Comparison of ENCODE assay signal across 7 cellular contexts in genomic region chr2:191637182-191638078, GRCh38. TPM values are rescaled to one million over a fixed set of nuclear protein-coding genes. Genes with fewer than 3 reads are reported as not detected.
DNase-seq lines count a peak whose midpoint lies in the region; ATAC-seq, FAIRE-seq and TF ChIP-seq lines count a peak whose summit lies in the region.

No MANE protein-coding gene starts in this region.

- H3K27ac ChIP-seq in GM12878 (ENCODE audit: control insufficient read depth, insufficient read depth) (no peak overlapping the region), osteoblast (ENCODE audit: low read depth, low read length) (peak overlapping the region; percentile 99)

- H3K36me3 Mint-ChIP-seq in IgD-negative memory B cell = no peaks in the 10 kb centered on the region

- H3K9me3 Mint-ChIP-seq in IgD-negative memory B cell = no peaks in the 10 kb centered on the region

- no peak for DNase-seq in GM12878 (ENCODE audit: low read depth, low spot score)
- peak; percentile 51 for DNase-seq in osteoblast (ENCODE audit: insufficient read length, low spot score, missing footprints)
- no peak for DNase-seq in D721Med (ENCODE audit: insufficient read length, low spot score)
- DNase-seq in NCI-H524 treated with DMSO at 0.1 percent for 48 hours (lab: John Stamatoyannopoulos, UW) = no peak

- peaks cover 34% of the 10 kb centered on the region for H3K4me1 ChIP-seq in GM12878 (ENCODE audit: control insufficient read depth, insufficient read depth, low read length)
- peaks cover 46% of the 10 kb centered on the region for H3K4me1 ChIP-seq in osteoblast (ENCODE audit: insufficient read depth, low read length)

- H3K9ac ChIP-seq in GM12878 (ENCODE audit: control insufficient read depth, insufficient read depth, low read length) = no peak overlapping the region

- peaks cover 23 to 38% (median 36%) of the 10 kb centered on the region in 3 donors for H3K4me1 Mint-ChIP-seq in IgD-negative memory B cell

- SMC1A ChIA-PET in GM12878 (lab: Charles Lee; ENCODE audit: uncharacterized antibody, unreplicated experiment) = interaction anchor here (0.9 to 15.3 kb wide), 14 partner anchors 9 to 71 kb away, joined by 3 to 136 read pairs (median 8); no protein-coding TSS in a partner anchor

- H3K36me3 ChIP-seq in GM12878 (ENCODE audit: control insufficient read depth in 2 of 2, insufficient read depth in 2 of 2, low read length in 1 of 2) (no peaks in the 10 kb centered on the region), osteoblast (ENCODE audit: insufficient read depth, low read length) (no peaks in the 10 kb centered on the region)

- peak overlapping the region; percentile 34 to 72 (median 71) for H3K27ac Mint-ChIP-seq in IgD-negative memory B cell

- POLR2A ChIA-PET in GM12878 (lab: Charles Lee) = interaction anchor here (1.0 to 2.6 kb wide), 3 partner anchors 13 to 38 kb away, joined by 4 to 11 read pairs (median 11); no protein-coding TSS in a partner anchor

- WGBS in GM12878 (ENCODE audit: insufficient coverage, insufficient replicate concordance, low lambda C conversion rate, missing lambda C conversion rate) = 76% methylated on average over 6 of the region's 6 CpGs

- H3K4me2 ChIP-seq in GM12878 (ENCODE audit: control insufficient read depth, insufficient read depth) (no peak overlapping the region), osteoblast (ENCODE audit: insufficient read depth, low read length) (peak overlapping the region; percentile 43)

- intact Hi-C loops in GM12878 (cut with micrococcal nuclease; ENCODE audit: unreplicated experiment) = loop anchor here (2.0 to 5.0 kb wide), 2 partner anchors 40 to 53 kb away; partner anchors contain the start of gene NABP1

- BruUV-seq in GM12878 (replicated peaks; lab: Mats Ljungman, UMichigan) = no TSS peak

- no peaks in the 10 kb centered on the region for H3K27me3 Mint-ChIP-seq in IgD-negative memory B cell

- CTCF ChIA-PET in GM12878 (lab: Yijun Ruan, JAX) = interaction anchor here (0.7 to 1.7 kb wide), 12 partner anchors 10 to 586 kb away, joined by 3 to 7 read pairs (median 4); no protein-coding TSS in a partner anchor

- ATAC-seq in GM18502 (IDR thresholded peaks at IDR 0.05; ENCODE audit: poor library complexity, unreplicated experiment) = peak; percentile 78
- ATAC-seq in GM21723 (IDR thresholded peaks at IDR 0.05; ENCODE audit: unreplicated experiment) = peak; percentile 88
- peak; percentile 78 for ATAC-seq in GM12878

- TF ChIP-seq POLR2A in GM12878 (IDR thresholded peaks at IDR 0.05; ENCODE audit: low read depth, low read length) = no peak

- H4K20me1 ChIP-seq in GM12878 (ENCODE audit: control insufficient read depth, insufficient read depth) (no peaks in the 10 kb centered on the region), osteoblast (ENCODE audit: insufficient read depth, low read length) (no peaks in the 10 kb centered on the region)

- in situ Hi-C loops in GM12878 (cut with MboI) = no loop called here

- TF ChIP-seq EP300 in GM12878 (IDR thresholded peaks at IDR 0.05; ENCODE audit: borderline replicate concordance in 1 of 2, control insufficient read depth in 1 of 2, low read depth in 2 of 2, low read length in 2 of 2) = no peak

- FAIRE-seq in GM12878 (lab: Jason Lieb, UNC) = no peak
- no peak for FAIRE-seq in D721Med (lab: Jason Lieb, UNC)

- TF ChIP-seq CTCF in GM12878 (IDR thresholded peaks at IDR 0.05 in 2 of 3, conservative IDR thresholded peaks at IDR 0.05 in 1 of 3; ENCODE audit: control insufficient read depth in 2 of 3, extremely low read depth in 1 of 3, insufficient read depth in 1 of 3, low read depth in 3 of 3, low read length in 3 of 3) (no peak), osteoblast (IDR thresholded peaks at IDR 0.05; ENCODE audit: extremely low read depth, low read depth, low read length) (no peak), D721Med (IDR thresholded peaks at IDR 0.05; ENCODE audit: insufficient read depth, missing control alignments) (no peak)

- peak overlapping the region; percentile 16 to 88 (median 66) for H3K4me3 Mint-ChIP-seq in IgD-negative memory B cell

- no peaks in the 10 kb centered on the region for H3K79me2 ChIP-seq in GM12878 (ENCODE audit: control insufficient read depth, insufficient read depth, low read length)
- no peaks in the 10 kb centered on the region for H3K79me2 ChIP-seq in osteoblast (ENCODE audit: insufficient read depth, low read length)

- H3K27me3 ChIP-seq in GM12878 (replicated peaks in 1 of 2; ENCODE audit: control insufficient read depth in 2 of 2, insufficient read depth in 2 of 2, low read length in 1 of 2) = no peaks in the 10 kb centered on the region
- H3K27me3 ChIP-seq in osteoblast (ENCODE audit: insufficient read depth, low read length) = no peaks in the 10 kb centered on the region

- TF ChIP-seq RAD21 in GM12878 (IDR thresholded peaks at IDR 0.05; ENCODE audit: insufficient read depth, low read depth, low read length) = no peak

- peak overlapping the region; percentile 20; the same call in 1 of the 2 replicates for H2AFZ ChIP-seq in GM12878 (ENCODE audit: control insufficient read depth, low read depth, low read length)
- H2AFZ ChIP-seq in osteoblast (ENCODE audit: low read length) = no peak overlapping the region

- H3K9me3 ChIP-seq in GM12878 (replicated peaks; ENCODE audit: control insufficient read depth, insufficient read depth, low read length) = no peaks in the 10 kb centered on the region
- no peaks in the 10 kb centered on the region for H3K9me3 ChIP-seq in osteoblast (ENCODE audit: low read depth, low read length)

- RAD21 ChIA-PET in GM12878 (lab: Charles Lee; ENCODE audit: unreplicated experiment) = interaction anchor here (1.1 to 2.2 kb wide), 8 partner anchors 9 to 71 kb away, joined by 3 to 18 read pairs (median 6); partner anchors contain the start of gene NABP1

- H3K4me3 ChIP-seq in GM12878 = no peak overlapping the region
- H3K4me3 ChIP-seq in osteoblast (ENCODE audit: insufficient read depth, low read length) = no peak overlapping the region

TF ChIP-seq in GM12878, 131 proteins besides CTCF, POLR2A, EP300 and RAD21 (continues in another document):
- TF ChIP-seq CREB1 (IDR thresholded peaks at IDR 0.05; ENCODE audit: low read depth) (0 out of 2 replicates have a peak, but pooled peaks have one; percentile 16), STAT1 (conservative IDR thresholded peaks at IDR 0.05) (no peak), IRF4 (IDR thresholded peaks at IDR 0.05; ENCODE audit: low read depth, low read length) (no peak), KAT2A (conservative IDR thresholded peaks at IDR 0.05; ENCODE audit: control insufficient read depth, low read depth, low read length) (no peak), YY1 (IDR thresholded peaks at IDR 0.05; ENCODE audit: low read depth, low read length) (no peak), EZH2 (IDR thresholded peaks at IDR 0.05; ENCODE audit: borderline replicate concordance, control insufficient read depth, low read depth, low read length) (no peak), ZNF687 (IDR thresholded peaks at IDR 0.05) (no peak), SRF (IDR thresholded peaks at IDR 0.05; ENCODE audit: low read depth in 2 of 2, low read length in 2 of 2) (no peak), SIX5 (IDR thresholded peaks at IDR 0.05; ENCODE audit: low read depth, low read length, severe bottlenecking) (no peak), NFXL1 (IDR thresholded peaks at IDR 0.05; ENCODE audit: borderline replicate concordance) (no peak)

RNA-seq across cellular contexts. Expression of gene NABP1, which starts 40.5 kb away (rescaled TPM):
- polyA plus RNA-seq in IgD-negative memory B cell (12.4 TPM), GM12878 (2011; rRNA removed) (31.6 and 50.2 TPM in 2 replicates), GM12878 (2014; fragmentation: Illumina TruSeq; extraction: Trizol) (36.6 and 53.7 TPM in 2 replicates), GM12878 (2014; fragmentation: Nextera tagmentation; extraction: Ambion mirVana) (10 to 100 TPM; 22.9 to 24.1 TPM), GM12878 (2014; rRNA removed) (30.4 and 38.3 TPM in 2 replicates), GM12878 (2016; fragmentation: Nextera tagmentation; extraction: Ambion mirVana) (10 to 100 TPM; 57.0 to 60.3 TPM)
- 236 and 247 TPM in 2 replicates for total RNA-seq in GM12878 (2013; cell fraction: nucleolus; rRNA removed)
- total RNA-seq in GM12878 (2014; rRNA removed) (41.5 and 47.5 TPM in 2 replicates), GM12878 (2014; rRNA removed; fragmentation: Illumina TruSeq; extraction: Trizol) (64.3 and 65.7 TPM in 2 replicates), GM12878 (2021) (44.9 and 51.8 TPM in 2 replicates), osteoblast (72.0 and 80.2 TPM in 2 replicates)
- 4.3 TPM for polyA plus RNA-seq in GM12878 (2011; ENCODE audit: low read depth)
- 5.9 and 7.6 TPM in 2 replicates for polyA plus RNA-seq in GM12878 (2011; cell fraction: cytosol; rRNA removed)
- 65.5 and 84.2 TPM in 2 replicates for polyA plus RNA-seq in GM12878 (2011; cell fraction: nucleus; rRNA removed)
- 12.9 and 16.4 TPM in 2 replicates for polyA plus RNA-seq in GM12878 (2012)
- polyA minus RNA-seq in GM12878 (2011; rRNA and poly(A)+ RNA removed) = 32.7 and 34.8 TPM in 2 replicates
- polyA minus RNA-seq in GM12878 (2011; cell fraction: cytosol; rRNA and poly(A)+ RNA removed) = 11.5 and 15.8 TPM in 2 replicates
- 93.1 and 134 TPM in 2 replicates for polyA minus RNA-seq in GM12878 (2011; cell fraction: nucleus; rRNA and poly(A)+ RNA removed)
